23 cellular contexts compared by ENCODE assay signal in genomic region chr10:10777723-10778122, GRCh38.
"Had no signal": no experiment of that assay in that cellular context is flagged by ENCODE, and none has a peak within 500 bp of the region (broad histone marks: within the 10 kb centered on the region; RNA-seq: fewer than 3 reads in every experiment).

No MANE protein-coding gene starts in this region.

- ATAC-seq: gastroesophageal sphincter; left cardiac atrium; natural killer cell treated with Interleukin-12 subunit alpha and Interleukin-12 subunit beta and Interleukin-15 and Interleukin-18, amount 100 ng/mL, for 72 hours; pancreas; psoas muscle; right lobe of liver; stimulated activated effector memory CD8-positive, alpha-beta T cell treated with anti-CD3 and anti-CD28 coated beads, Interleukin-12 subunit alpha, Interleukin-12 subunit beta, amount 100 ng/mL, for 72 hours; stimulated activated naive CD8-positive, alpha-beta T cell treated with anti-CD3 and anti-CD28 coated beads, Interleukin-15, amount 100 ng/mL, for 72 hours had no signal

- H3K4me3 ChIP-seq: esophagus squamous epithelium, gastroesophageal sphincter, left ventricle myocardium inferior, lower lobe of right lung, pancreas, psoas muscle, right lobe of liver, testis, tibial nerve had no signal

- H3K36me3 Mint-ChIP-seq: immature natural killer cell; mesothelial cell of epicardium; natural killer cell treated with Interleukin-12 subunit alpha and Interleukin-12 subunit beta and Interleukin-15 and Interleukin-18, amount 100 ng/mL, for 72 hours; stimulated activated effector memory CD8-positive, alpha-beta T cell treated with anti-CD3 and anti-CD28 coated beads, Interleukin-12 subunit alpha, Interleukin-12 subunit beta, amount 100 ng/mL, for 72 hours had no signal

- H3K27me3 ChIP-seq: esophagus squamous epithelium, gastroesophageal sphincter, pancreas, right lobe of liver, testis, tibial nerve had no signal

- H3K27ac ChIP-seq: epithelial cell of prostate, esophagus squamous epithelium, gastroesophageal sphincter, left ventricle myocardium inferior, lower lobe of right lung, pancreas, psoas muscle, right lobe of liver, testis, tibial nerve had no signal

- H3K4me1 Mint-ChIP-seq: immature natural killer cell; memory B cell; mesothelial cell of epicardium; stimulated activated effector memory CD8-positive, alpha-beta T cell treated with anti-CD3 and anti-CD28 coated beads, Interleukin-12 subunit alpha, Interleukin-12 subunit beta, amount 100 ng/mL, for 72 hours; stimulated activated naive CD8-positive, alpha-beta T cell treated with anti-CD3 and anti-CD28 coated beads, Interleukin-15, amount 100 ng/mL, for 72 hours had no signal

- H3K36me3 ChIP-seq: esophagus squamous epithelium, gastroesophageal sphincter, left ventricle myocardium inferior, lower lobe of right lung, pancreas, right lobe of liver, tibial nerve had no signal

- H3K4me1 ChIP-seq: esophagus squamous epithelium, gastroesophageal sphincter, left ventricle myocardium inferior, lower lobe of right lung, pancreas, psoas muscle, right lobe of liver, testis, tibial nerve had no signal

- H3K4me3 Mint-ChIP-seq: immature natural killer cell; memory B cell; mesothelial cell of epicardium; natural killer cell treated with Interleukin-12 subunit alpha and Interleukin-12 subunit beta and Interleukin-15 and Interleukin-18, amount 100 ng/mL, for 72 hours; stimulated activated effector memory CD8-positive, alpha-beta T cell treated with anti-CD3 and anti-CD28 coated beads, Interleukin-12 subunit alpha, Interleukin-12 subunit beta, amount 100 ng/mL, for 72 hours; stimulated activated naive CD8-positive, alpha-beta T cell treated with anti-CD3 and anti-CD28 coated beads, Interleukin-15, amount 100 ng/mL, for 72 hours had no signal

- H3K9me3 Mint-ChIP-seq: natural killer cell treated with Interleukin-12 subunit alpha and Interleukin-12 subunit beta and Interleukin-15 and Interleukin-18, amount 100 ng/mL, for 72 hours; stimulated activated effector memory CD8-positive, alpha-beta T cell treated with anti-CD3 and anti-CD28 coated beads, Interleukin-12 subunit alpha, Interleukin-12 subunit beta, amount 100 ng/mL, for 72 hours had no signal

- H3K27ac Mint-ChIP-seq: immature natural killer cell; memory B cell; mesothelial cell of epicardium; natural killer cell treated with Interleukin-12 subunit alpha and Interleukin-12 subunit beta and Interleukin-15 and Interleukin-18, amount 100 ng/mL, for 72 hours; stimulated activated effector memory CD8-positive, alpha-beta T cell treated with anti-CD3 and anti-CD28 coated beads, Interleukin-12 subunit alpha, Interleukin-12 subunit beta, amount 100 ng/mL, for 72 hours had no signal

- H3K9me3 ChIP-seq: esophagus squamous epithelium, gastroesophageal sphincter, left ventricle myocardium inferior, lower lobe of right lung, pancreas, psoas muscle, right lobe of liver, testis, tibial nerve had no signal

- DNase-seq: effector memory CD4-positive, alpha-beta T cell; esophagus squamous epithelium; foreskin fibroblast; immature natural killer cell; left cardiac atrium; left ventricle myocardium inferior; lower lobe of right lung; occipital lobe; pancreas; psoas muscle; retina; right lobe of liver; stimulated activated CD4-positive, alpha-beta T cell treated with anti-CD3 and anti-CD28 coated beads, Interleukin-4, amount 100 ng/mL, for 1 hour; stimulated activated CD8-positive, alpha-beta memory T cell treated with anti-CD3 and anti-CD28 coated beads, Interleukin-4, amount 100 ng/mL, for 48 hours; stimulated activated naive CD8-positive, alpha-beta T cell treated with anti-CD3 and anti-CD28 coated beads, Interleukin-15, amount 100 ng/mL, for 72 hours; testis had no signal
